Comparison of ENCODE assay signal across 18 cellular contexts in genomic region chr17:65287040-65287439, GRCh38.
DNase-seq lines count a peak whose midpoint lies in the region; ATAC-seq, FAIRE-seq and TF ChIP-seq lines count a peak whose summit lies in the region.
"Had no signal": no experiment of that assay in that cellular context is flagged by ENCODE, and none has a peak within 500 bp of the region (broad histone marks: within the 10 kb centered on the region; RNA-seq: fewer than 3 reads in every experiment).

No MANE protein-coding gene starts in this region.

- no peak for TF ChIP-seq CTCF in SK-N-SH (IDR thresholded peaks at IDR 0.05)

- peak; percentile 33 for DNase-seq in ELR (ENCODE audit: low read depth)
- DNase-seq in SK-N-SH = no peak
- peak; percentile 75 for DNase-seq in glomerular visceral epithelial cell (ENCODE audit: extremely low spot score)
- peak; percentile 15 for DNase-seq in skeletal muscle cell (ENCODE audit: low read depth)
- no peak for DNase-seq in activated CD4-positive, alpha-beta T cell treated with anti-CD3 and anti-CD28 coated beads for 4 hours
- no peak for DNase-seq in stimulated activated CD4-positive, alpha-beta T cell treated with anti-CD3 and anti-CD28 coated beads, Interleukin-1b, Interleukin-23, amount 100 ng/mL, for 48 hours
- no peak for DNase-seq in GM19239 (ENCODE audit: insufficient read length, low spot score)
- DNase-seq: activated T-cell treated with anti-CD3 and anti-CD28 coated beads, Interleukin-2, amount 50 U/mL, for 24 hours; immature natural killer cell; midbrain; NCI-H146; stomach had no signal

- H3K9me3 ChIP-seq in SK-N-SH = no peaks in the 10 kb centered on the region
- H3K9me3 ChIP-seq: SJCRH30 had no signal

- WGBS in SK-N-SH (ENCODE audit: low lambda C conversion rate) = 6% methylated on average over 4 of the region's 4 CpGs

- H3K9me2 ChIP-seq in SK-N-SH = no peaks in the 10 kb centered on the region

- no peaks in the 10 kb centered on the region for H3K36me3 ChIP-seq in SK-N-SH (replicated peaks in 1 of 2; ENCODE audit: control insufficient read depth in 1 of 2, insufficient read depth in 2 of 2, low read length in 1 of 2)
- H3K36me3 ChIP-seq: gastroesophageal sphincter, SJCRH30, stomach had no signal

- peak in 1 of 2 experiments; percentile 46; a peak in 2 of 4 replicates for TF ChIP-seq EP300 in SK-N-SH (IDR thresholded peaks at IDR 0.05; ENCODE audit: borderline replicate concordance in 1 of 2, low read depth in 1 of 2, low read length in 1 of 2)

- peak overlapping the region in 1 of 2 experiments; percentile 23; a peak in 1 of 4 replicates for H3K27ac ChIP-seq in SK-N-SH (ENCODE audit: low read depth in 2 of 2, low read length in 1 of 2)
- H3K27ac ChIP-seq: gastroesophageal sphincter, parathyroid adenoma, SJCRH30, stomach had no signal

- H3F3A ChIP-seq in SK-N-SH (replicated peaks; ENCODE audit: insufficient read depth) = no peaks in the 10 kb centered on the region

- no peak overlapping the region for H3K9ac ChIP-seq in SK-N-SH
- H3K9ac ChIP-seq: parathyroid adenoma had no signal

- CTCF ChIA-PET in SK-N-SH (lab: Yijun Ruan, JAX) = interaction anchor here (1.2 to 4.5 kb wide), 6 partner anchors 9 to 878 kb away, joined by 3 to 28 read pairs (median 12); no protein-coding TSS in a partner anchor

- H2AFZ ChIP-seq in SK-N-SH (ENCODE audit: low read depth) = no peak overlapping the region
- H2AFZ ChIP-seq: parathyroid adenoma had no signal

- no peaks in the 10 kb centered on the region for H3K79me2 ChIP-seq in SK-N-SH (ENCODE audit: insufficient read depth)
- H3K79me2 ChIP-seq: parathyroid adenoma had no signal

- H3K4me2 ChIP-seq in SK-N-SH = peak overlapping the region; percentile 42

- no peak for FAIRE-seq in GM19239 (lab: Jason Lieb, UNC)
- FAIRE-seq: endometrium had no signal

- TF ChIP-seq RAD21 in SK-N-SH (IDR thresholded peaks at IDR 0.05; ENCODE audit: low read length) = no peak

- peaks cover 0 to 9% of the 10 kb centered on the region in 2 experiments; a peak in 2 of 4 replicates for H3K4me1 ChIP-seq in SK-N-SH (ENCODE audit: control insufficient read depth in 1 of 2, insufficient read depth in 2 of 2, low read depth in 1 of 2, low read length in 1 of 2)
- H3K4me1 ChIP-seq: gastroesophageal sphincter, parathyroid adenoma, SJCRH30 had no signal

- H3K4me3 ChIP-seq in SK-N-SH (ENCODE audit: low read depth in 2 of 2, low read length in 1 of 2) (no peak overlapping the region), skeletal muscle cell (ENCODE audit: low read depth, low read length) (no peak overlapping the region)
- H3K4me3 ChIP-seq: gastroesophageal sphincter, SJCRH30, stomach had no signal

- no peaks in the 10 kb centered on the region for H4K20me1 ChIP-seq in SK-N-SH (ENCODE audit: insufficient read depth)

- ATAC-seq in esophagus mucosa = no peak
- ATAC-seq: activated naive CD4-positive, alpha-beta T cell treated with anti-CD3 and anti-CD28 coated beads, Interleukin-2, amount 50 U/mL, for 72 hours; gastroesophageal sphincter had no signal

- POLR2A ChIA-PET in SK-N-SH (lab: Yijun Ruan, JAX) = no interaction called here

- no peaks in the 10 kb centered on the region for H3K27me3 ChIP-seq in SK-N-SH (ENCODE audit: insufficient read depth)
- H3K27me3 ChIP-seq: gastroesophageal sphincter, SJCRH30, stomach had no signal

TF ChIP-seq in SK-N-SH, 30 proteins besides CTCF, POLR2A, EP300 and RAD21:
- no peak for TF ChIP-seq ZBTB33 (IDR thresholded peaks at IDR 0.05; ENCODE audit: borderline replicate concordance, low read depth)
- peak; percentile 34; the same call in 1 of the 2 replicates for TF ChIP-seq PBX3 (IDR thresholded peaks at IDR 0.05)
- no peak for TF ChIP-seq EZH2phosphoT487 (IDR thresholded peaks at IDR 0.05; ENCODE audit: borderline replicate concordance, low read depth)
- TF ChIP-seq REST (IDR thresholded peaks at IDR 0.05; ENCODE audit: low read depth, low read length) = peak; percentile 26; the same call in 1 of the 2 replicates
- TF ChIP-seq ELF1 (IDR thresholded peaks at IDR 0.05) = no peak
- TF ChIP-seq USF1 (IDR thresholded peaks at IDR 0.05; ENCODE audit: borderline replicate concordance, low read depth) = no peak
- TF ChIP-seq FOXJ3 (CRISPR knock-in tag; IDR thresholded peaks at IDR 0.05) = no peak
- TF ChIP-seq TCF12 (IDR thresholded peaks at IDR 0.05) = peak; percentile 44; the same call in 1 of the 2 replicates
- peak; percentile 63; the same call in 1 of the 2 replicates for TF ChIP-seq TEAD4 (IDR thresholded peaks at IDR 0.05; ENCODE audit: borderline replicate concordance, insufficient read depth)
- TF ChIP-seq GATA2 (CRISPR knock-in tag; IDR thresholded peaks at IDR 0.05) = no peak
- no peak for TF ChIP-seq RFX5 (IDR thresholded peaks at IDR 0.05; ENCODE audit: low read length)
- peak; percentile 54; the same call in 1 of the 2 replicates for TF ChIP-seq RXRA (IDR thresholded peaks at IDR 0.05; ENCODE audit: borderline replicate concordance, low read depth)

Comparison
In these comparisons a context has a peak if more than half of its experiments do, and no peak if none do; other contexts are left out.
1. DNase-seq: peak in ELR (single experiment), glomerular visceral epithelial cell (single experiment) and skeletal muscle cell (single experiment); none in SK-N-SH (single experiment), activated CD4-positive, alpha-beta T cell treated with anti-CD3 and anti-CD28 coated beads for 4 hours (0 of 2), stimulated activated CD4-positive, alpha-beta T cell treated with anti-CD3 and anti-CD28 coated beads, Interleukin-1b, Interleukin-23, amount 100 ng/mL, for 48 hours (single experiment) and GM19239 (single experiment).